Comparison of ENCODE assay signal across 9 cellular contexts in the genomic region with DNA sequence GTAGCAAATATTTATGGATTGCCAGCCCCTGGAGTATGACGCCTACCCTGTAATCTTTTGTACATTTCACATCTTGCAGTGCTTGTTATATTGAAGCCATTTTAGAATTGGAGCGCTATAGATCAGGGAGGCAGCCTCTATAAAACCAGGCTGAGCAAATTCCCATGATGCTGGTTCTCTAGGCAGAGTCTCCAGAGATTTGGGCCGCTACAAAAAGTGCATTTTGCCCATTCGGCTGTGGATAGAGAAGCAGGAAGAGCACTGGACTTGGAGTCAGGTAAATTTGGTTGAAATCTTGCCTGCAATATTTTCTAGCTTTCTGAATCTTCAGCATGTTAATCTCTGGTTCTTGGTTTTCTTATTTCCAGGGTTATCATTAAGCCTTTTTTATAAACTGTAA. TPM values are rescaled to one million over a fixed set of nuclear protein-coding genes. Genes with fewer than 3 reads are reported as not detected.
DNase-seq lines count a peak whose midpoint lies in the region; ATAC-seq, FAIRE-seq and TF ChIP-seq lines count a peak whose summit lies in the region.
"Had no signal": no experiment of that assay in that cellular context is flagged by ENCODE, and none has a peak within 500 bp of the region (broad histone marks: within the 10 kb centered on the region; RNA-seq: fewer than 3 reads in every experiment).

No MANE protein-coding gene starts in this region.

- H3K4me1 ChIP-seq in HepG2 (ENCODE audit: insufficient read depth, low read length) (peaks cover 60% of the 10 kb centered on the region), right lobe of liver (peaks cover 0 to 41% (median 15%) of the 10 kb centered on the region in 4 donors), ascending aorta (peaks cover 0 to 28% of the 10 kb centered on the region in 2 donors), mesenchymal stem cell (ENCODE audit: control insufficient read depth, insufficient read depth, low read depth, low read length) (peaks cover 3% of the 10 kb centered on the region)

- no peak overlapping the region for H3K23ac ChIP-seq in mesenchymal stem cell (ENCODE audit: low read length in 2 of 2)

- no peak for FAIRE-seq in HepG2 (lab: Jason Lieb, UNC)

- H3K4me3 ChIP-seq in HepG2 (replicated peaks in 1 of 3; ENCODE audit: insufficient read depth in 1 of 3, low read depth in 2 of 3, low read length in 3 of 3) = peak overlapping the region; percentile 88 to 97 (median 92); a peak in 5 of 6 replicates
- no peak overlapping the region for H3K4me3 ChIP-seq in right lobe of liver
- peak overlapping the region; percentile 78 to 91 for H3K4me3 ChIP-seq in ascending aorta
- H3K4me3 ChIP-seq in mesenchymal stem cell (ENCODE audit: insufficient read depth in 1 of 2, low read depth in 1 of 2, low read length in 2 of 2) = peak overlapping the region in 1 of 2 experiments; percentile 89

- 78% methylated on average over 4 of the region's 4 CpGs for WGBS in HepG2 (ENCODE audit: low lambda C conversion rate)
- WGBS in right lobe of liver (ENCODE audit: insufficient coverage, low coverage, low lambda C conversion rate, missing lambda C conversion rate) = 59% methylated on average over 4 of the region's 4 CpGs
- WGBS in mesenchymal stem cell = 80% methylated on average over 4 of the region's 4 CpGs

- no peak overlapping the region for H3K4ac ChIP-seq in mesenchymal stem cell (ENCODE audit: low read depth in 1 of 2, low read length in 2 of 2)

- H3K27me3 ChIP-seq in HepG2 (ENCODE audit: control insufficient read depth in 1 of 2, insufficient read depth in 2 of 2, low read length in 2 of 2) (no peaks in the 10 kb centered on the region; a peak in 1 of 5 replicates), right lobe of liver (no peaks in the 10 kb centered on the region), ascending aorta (no peaks in the 10 kb centered on the region), mesenchymal stem cell (ENCODE audit: control insufficient read depth in 1 of 2, insufficient read depth in 1 of 2, low read length in 2 of 2) (no peaks in the 10 kb centered on the region)
- H3K27me3 ChIP-seq: testis had no signal

- H4K20me1 ChIP-seq in HepG2 (ENCODE audit: insufficient read depth, low read length) = peaks cover 58% of the 10 kb centered on the region

- H3K9me3 ChIP-seq in HepG2 (ENCODE audit: low read length) = no peaks in the 10 kb centered on the region
- H3K9me3 ChIP-seq in right lobe of liver = no peaks in the 10 kb centered on the region
- no peaks in the 10 kb centered on the region for H3K9me3 ChIP-seq in ascending aorta
- no peaks in the 10 kb centered on the region for H3K9me3 ChIP-seq in mesenchymal stem cell (ENCODE audit: control insufficient read depth, low read length)
- H3K9me3 ChIP-seq: testis had no signal

- H2AFZ ChIP-seq in HepG2 (ENCODE audit: low read length) (no peak overlapping the region), mesenchymal stem cell (ENCODE audit: low read depth, low read length) (no peak overlapping the region)

- no peak for TF ChIP-seq RAD21 in HepG2 (CRISPR knock-in tag; IDR thresholded peaks at IDR 0.05)

- DNase-seq in HepG2 (ENCODE audit: low spot score) (no peak), right lobe of liver (no peak), ascending aorta (ENCODE audit: low spot score in 2 of 2) (no peak), mesenchymal stem cell (no peak), NCI-H510A (lab: John Stamatoyannopoulos, UW) (no peak), T-helper 9 cell (no peak), NCI-H146 treated with DMSO at 0.1 percent for 48 hours (lab: John Stamatoyannopoulos, UW; ENCODE audit: unreplicated experiment) (no peak)
- DNase-seq: testis had no signal

- H3K27ac ChIP-seq in HepG2 (ENCODE audit: extremely low read length, insufficient read depth, low read length) (no peak overlapping the region), right lobe of liver (no peak overlapping the region), ascending aorta (no peak overlapping the region), mesenchymal stem cell (ENCODE audit: low read length, poor library complexity, severe bottlenecking) (no peak overlapping the region)

- no peak overlapping the region for H3K18ac ChIP-seq in mesenchymal stem cell (ENCODE audit: low read depth in 1 of 2, low read length in 2 of 2)

- H4K91ac ChIP-seq in mesenchymal stem cell (ENCODE audit: low read length) = no peak overlapping the region

- H2BK12ac ChIP-seq in mesenchymal stem cell (ENCODE audit: low read length in 2 of 2) = no peak overlapping the region

- H3K79me2 ChIP-seq in HepG2 (ENCODE audit: insufficient read depth, low read length) = peaks cover 69% of the 10 kb centered on the region

- H2BK15ac ChIP-seq in mesenchymal stem cell (ENCODE audit: low read depth, poor library complexity, severe bottlenecking) = no peak overlapping the region

- TF ChIP-seq CTCF in HepG2 (CRISPR knock-in tag; IDR thresholded peaks at IDR 0.05) (no peak), right lobe of liver (IDR thresholded peaks at IDR 0.05) (no peak), ascending aorta (IDR thresholded peaks at IDR 0.05) (no peak)

- H3K4me2 ChIP-seq in HepG2 (ENCODE audit: low read depth, low read length) (peak overlapping the region; percentile 83), mesenchymal stem cell (ENCODE audit: low read length, poor library complexity, severe bottlenecking) (peak overlapping the region; percentile 71)

- peak overlapping the region; percentile 99; the same call in 1 of the 2 replicates for H3K9ac ChIP-seq in HepG2 (ENCODE audit: insufficient read depth, low read depth, low read length)
- H3K9ac ChIP-seq in mesenchymal stem cell (ENCODE audit: low read length) = peak overlapping the region; percentile 97

- H4K8ac ChIP-seq in mesenchymal stem cell (ENCODE audit: low read length) = no peak overlapping the region

- no TSS peak for BruUV-seq in HepG2 (replicated peaks; lab: Mats Ljungman, UMichigan)

- no peak overlapping the region for H3K14ac ChIP-seq in mesenchymal stem cell (ENCODE audit: low read length in 2 of 2)

- TF ChIP-seq POLR2A in HepG2 (IDR thresholded peaks at IDR 0.05; ENCODE audit: insufficient read depth in 1 of 2, low read depth in 2 of 2, low read length in 2 of 2) (no peak), right lobe of liver (IDR thresholded peaks at IDR 0.05) (no peak)

- ATAC-seq in HepG2 (no peak), right lobe of liver (no peak), HG03469 (IDR thresholded peaks at IDR 0.05; ENCODE audit: unreplicated experiment) (no peak)

- H2BK5ac ChIP-seq in mesenchymal stem cell (ENCODE audit: low read depth, low read length, poor library complexity, severe bottlenecking) = no peak overlapping the region

- CTCF ChIA-PET in HepG2 (lab: Yijun Ruan, JAX; ENCODE audit: low intra/inter-chr PET ratio, low total read pairs) = no interaction called here

- no peak overlapping the region for H2AK5ac ChIP-seq in mesenchymal stem cell (ENCODE audit: low read length, severe bottlenecking)

- H3K79me1 ChIP-seq in mesenchymal stem cell (replicated peaks; ENCODE audit: low read length, poor library complexity, severe bottlenecking) = no peaks in the 10 kb centered on the region

- TF ChIP-seq EP300 in HepG2 (IDR thresholded peaks at IDR 0.05; ENCODE audit: low read depth in 2 of 2, low read length in 2 of 2) = no peak
- TF ChIP-seq EP300 in HepG2 (CRISPR knock-in tag; IDR thresholded peaks at IDR 0.05; ENCODE audit: borderline replicate concordance) = no peak

- POLR2A ChIA-PET in HepG2 (lab: Yijun Ruan, JAX) = interaction anchor here (1.0 to 3.0 kb wide), 3 partner anchors 9 to 23 kb away, joined by 3 to 14 read pairs (median 8); a partner anchor contains a TSS

- peaks cover 1 to 17% of the 10 kb centered on the region in 2 experiments; a peak in 4 of 5 replicates for H3K36me3 ChIP-seq in HepG2 (replicated peaks in 1 of 2; ENCODE audit: control insufficient read depth in 1 of 2, insufficient read depth in 2 of 2, low read length in 2 of 2)
- no peaks in the 10 kb centered on the region for H3K36me3 ChIP-seq in right lobe of liver
- H3K36me3 ChIP-seq in ascending aorta = no peaks in the 10 kb centered on the region
- H3K36me3 ChIP-seq in mesenchymal stem cell (ENCODE audit: control insufficient read depth in 1 of 2, insufficient read depth in 2 of 2, low read depth in 1 of 2, low read length in 2 of 2) = peaks cover 0 to 23% of the 10 kb centered on the region in 2 experiments

- in situ Hi-C loops in HepG2 (cut with HindIII; ENCODE audit: extremely low pct_ligation_motif_present, low pct_unique_long_range_greater_than_20kb) = no loop called here

- intact Hi-C loops in HepG2 (cut with micrococcal nuclease; ENCODE audit: unreplicated experiment) = loop anchor here (10.0 kb wide), 1 partner anchor 673 kb away; a partner anchor contains a TSS
- intact Hi-C loops in right lobe of liver (cut with DNase I) = no loop called here
- intact Hi-C loops in ascending aorta (cut with DNase I) = loop anchor here (1.0 to 10.0 kb wide), 3 partner anchors 73 to 573 kb away; a partner anchor contains a TSS

- no peak overlapping the region for H2BK120ac ChIP-seq in mesenchymal stem cell (ENCODE audit: low read depth, low read length)

RNA-seq across cellular contexts. Expression of a gene that starts 2.0 kb away (rescaled TPM):
- total RNA-seq in HepG2 (2016; rRNA removed; fragmentation: Illumina TruSeq; extraction: Trizol) (121 and 184 TPM in 2 replicates), right lobe of liver (10 to 100 TPM; 48.7 to 71.1 (median 54.5) TPM), ascending aorta (50.4 TPM)
- total RNA-seq in HepG2 (2016; cell fraction: cytosol; rRNA removed; fragmentation: Illumina TruSeq; extraction: Trizol; ENCODE audit: low read depth) = 13.1 and 14.3 TPM in 2 replicates
- total RNA-seq in HepG2 (2016; cell fraction: insoluble cytoplasmic fraction; rRNA removed; fragmentation: Illumina TruSeq; extraction: Trizol) = 123 and 180 TPM in 2 replicates
- total RNA-seq in HepG2 (2016; cell fraction: membrane; rRNA removed; fragmentation: Illumina TruSeq; extraction: Trizol) = 60.9 and 62.9 TPM in 2 replicates
- 79.4 and 83.5 TPM in 2 replicates for total RNA-seq in HepG2 (2016; cell fraction: nucleus; rRNA removed; fragmentation: Illumina TruSeq; extraction: Trizol)
- 64.0 and 77.2 TPM in 2 replicates for polyA plus RNA-seq in HepG2 (2011; rRNA removed)
- 41.7 and 66.1 TPM in 2 replicates for polyA plus RNA-seq in HepG2 (2011; cell fraction: cytosol; rRNA removed)
- 28.9 and 37.6 TPM in 2 replicates for polyA plus RNA-seq in HepG2 (2011; cell fraction: nucleus; rRNA removed)
- polyA plus RNA-seq in HepG2 (2012) = 122 and 130 TPM in 2 replicates
- 22.2 and 23.8 TPM in 2 replicates for polyA plus RNA-seq in HepG2 (2016; cell fraction: cytosol; fragmentation: Illumina TruSeq; extraction: Trizol; ENCODE audit: low read depth)
- polyA plus RNA-seq in HepG2 (2016; cell fraction: insoluble cytoplasmic fraction; fragmentation: Illumina TruSeq; extraction: Trizol; ENCODE audit: low read depth) = 254 and 256 TPM in 2 replicates
- polyA plus RNA-seq in HepG2 (2016; cell fraction: membrane; fragmentation: Illumina TruSeq; extraction: Trizol; ENCODE audit: low read depth) = 47.1 and 50.3 TPM in 2 replicates
- 121 and 126 TPM in 2 replicates for polyA plus RNA-seq in HepG2 (2016; cell fraction: nucleus; fragmentation: Illumina TruSeq; extraction: Trizol; ENCODE audit: insufficient read depth, low read depth)
- 22.5 and 46.6 TPM in 2 replicates for polyA minus RNA-seq in HepG2 (2011; rRNA and poly(A)+ RNA removed; ENCODE audit: low replicate concordance)
- 38.2 and 43.5 TPM in 2 replicates for polyA minus RNA-seq in HepG2 (2011; cell fraction: cytosol; rRNA and poly(A)+ RNA removed)
- 64.2 and 67.4 TPM in 2 replicates for polyA minus RNA-seq in HepG2 (2011; cell fraction: nucleus; rRNA and poly(A)+ RNA removed)
- 244 TPM for polyA plus RNA-seq in mesenchymal stem cell (2013, experiment 1 of 2)
- 253 TPM for polyA plus RNA-seq in mesenchymal stem cell (2013, experiment 2 of 2)

RNA-seq across cellular contexts. Expression of a gene that starts 22.4 kb away (rescaled TPM):
- total RNA-seq in HepG2 (2016; rRNA removed; fragmentation: Illumina TruSeq; extraction: Trizol) = 6.4 and 30.8 TPM in 2 replicates
- 8.8 and 10.6 TPM in 2 replicates for total RNA-seq in HepG2 (2016; cell fraction: cytosol; rRNA removed; fragmentation: Illumina TruSeq; extraction: Trizol; ENCODE audit: low read depth)
- 7.2 and 30.6 TPM in 2 replicates for total RNA-seq in HepG2 (2016; cell fraction: insoluble cytoplasmic fraction; rRNA removed; fragmentation: Illumina TruSeq; extraction: Trizol)
- 7.7 TPM in 2 replicates for total RNA-seq in HepG2 (2016; cell fraction: membrane; rRNA removed; fragmentation: Illumina TruSeq; extraction: Trizol)
- 68.7 and 74.6 TPM in 2 replicates for total RNA-seq in HepG2 (2016; cell fraction: nucleus; rRNA removed; fragmentation: Illumina TruSeq; extraction: Trizol)
- 252 and 283 TPM in 2 replicates for polyA plus RNA-seq in HepG2 (2011; rRNA removed)
- polyA plus RNA-seq in HepG2 (2011; cell fraction: cytosol; rRNA removed) = 48.8 and 52.2 TPM in 2 replicates
- 1,815 and 1,864 TPM in 2 replicates for polyA plus RNA-seq in HepG2 (2011; cell fraction: nucleus; rRNA removed)
- polyA plus RNA-seq in HepG2 (2012) = 109 and 110 TPM in 2 replicates
- 3.4 TPM in 2 replicates for polyA plus RNA-seq in HepG2 (2016; cell fraction: cytosol; fragmentation: Illumina TruSeq; extraction: Trizol; ENCODE audit: low read depth)
- polyA plus RNA-seq in HepG2 (2016; cell fraction: insoluble cytoplasmic fraction; fragmentation: Illumina TruSeq; extraction: Trizol; ENCODE audit: low read depth) = 8.9 and 10.9 TPM in 2 replicates
- 4.4 and 4.6 TPM in 2 replicates for polyA plus RNA-seq in HepG2 (2016; cell fraction: membrane; fragmentation: Illumina TruSeq; extraction: Trizol; ENCODE audit: low read depth)
- 374 and 409 TPM in 2 replicates for polyA plus RNA-seq in HepG2 (2016; cell fraction: nucleus; fragmentation: Illumina TruSeq; extraction: Trizol; ENCODE audit: insufficient read depth, low read depth)
- polyA minus RNA-seq in HepG2 (2011; rRNA and poly(A)+ RNA removed; ENCODE audit: low replicate concordance) = 12.6 and 64.0 TPM in 2 replicates
- polyA minus RNA-seq in HepG2 (2011; cell fraction: cytosol; rRNA and poly(A)+ RNA removed) = 10.6 and 12.0 TPM in 2 replicates
- 250 and 264 TPM in 2 replicates for polyA minus RNA-seq in HepG2 (2011; cell fraction: nucleus; rRNA and poly(A)+ RNA removed)
- total RNA-seq in right lobe of liver = 10 to 100 TPM in 5 of 6 experiments, 1 to 10 TPM in 1; 8.7 to 40.2 (median 27.7) TPM
- 22.9 TPM for total RNA-seq in ascending aorta
- polyA plus RNA-seq in mesenchymal stem cell (2013, experiment 1 of 2) = 16.4 TPM
- 13.8 TPM for polyA plus RNA-seq in mesenchymal stem cell (2013, experiment 2 of 2)

Comparison
In these comparisons a context has a peak if more than half of its experiments do, and no peak if none do; other contexts are left out.
1. H3K4me3 ChIP-seq: peak in HepG2 (3 of 3) and ascending aorta (2 of 2); none in right lobe of liver (0 of 3).
2. intact Hi-C loops: an anchor here in HepG2 (10.0 kb wide) and ascending aorta (1.0 to 10.0 kb wide); none called in right lobe of liver.